ENCODE assay signal across 1 cellular context in the genomic region with DNA sequence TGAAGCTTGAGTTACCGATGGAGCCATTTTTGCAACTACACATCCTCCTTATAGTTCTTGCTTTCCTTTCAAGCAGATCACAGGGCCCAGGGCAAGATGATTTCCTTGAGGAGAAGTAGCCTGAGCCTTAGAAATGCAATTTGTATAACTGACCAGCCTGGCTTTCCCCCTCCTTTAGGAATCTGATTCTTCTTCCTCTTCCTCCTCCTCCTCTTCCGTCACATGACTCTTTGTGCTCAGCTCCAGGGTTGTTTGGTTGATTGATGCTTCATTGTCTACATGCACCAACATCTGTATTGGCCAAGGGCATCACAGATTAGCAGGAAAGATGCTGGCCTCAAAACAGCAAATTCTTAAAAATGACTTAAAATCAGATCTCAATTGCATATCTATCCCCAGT.
TF ChIP-seq lines count a peak whose summit lies in the region.

No MANE protein-coding gene starts in this region.

TF ChIP-seq in GM23338, 12 proteins besides CTCF, POLR2A, EP300 and RAD21 (continued from another document):
- TF ChIP-seq, protein P1, sequence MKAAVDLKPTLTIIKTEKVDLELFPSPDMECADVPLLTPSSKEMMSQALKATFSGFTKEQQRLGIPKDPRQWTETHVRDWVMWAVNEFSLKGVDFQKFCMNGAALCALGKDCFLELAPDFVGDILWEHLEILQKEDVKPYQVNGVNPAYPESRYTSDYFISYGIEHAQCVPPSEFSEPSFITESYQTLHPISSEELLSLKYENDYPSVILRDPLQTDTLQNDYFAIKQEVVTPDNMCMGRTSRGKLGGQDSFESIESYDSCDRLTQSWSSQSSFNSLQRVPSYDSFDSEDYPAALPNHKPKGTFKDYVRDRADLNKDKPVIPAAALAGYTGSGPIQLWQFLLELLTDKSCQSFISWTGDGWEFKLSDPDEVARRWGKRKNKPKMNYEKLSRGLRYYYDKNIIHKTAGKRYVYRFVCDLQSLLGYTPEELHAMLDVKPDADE (IDR thresholded peaks at IDR 0.05) = no peak
- no peak for TF ChIP-seq EZH2 (IDR thresholded peaks at IDR 0.05; ENCODE audit: low read depth, unreplicated experiment)
- TF ChIP-seq STAT1 (IDR thresholded peaks at IDR 0.05; ENCODE audit: unreplicated experiment) = no peak
- TF ChIP-seq JUNB (IDR thresholded peaks at IDR 0.05; ENCODE audit: unreplicated experiment) = no peak
- no peak for TF ChIP-seq ZNF114 (CRISPR knock-in tag; IDR thresholded peaks at IDR 0.05)
- TF ChIP-seq NANOG (IDR thresholded peaks at IDR 0.05; ENCODE audit: borderline replicate concordance) = no peak
- TF ChIP-seq, protein P2, sequence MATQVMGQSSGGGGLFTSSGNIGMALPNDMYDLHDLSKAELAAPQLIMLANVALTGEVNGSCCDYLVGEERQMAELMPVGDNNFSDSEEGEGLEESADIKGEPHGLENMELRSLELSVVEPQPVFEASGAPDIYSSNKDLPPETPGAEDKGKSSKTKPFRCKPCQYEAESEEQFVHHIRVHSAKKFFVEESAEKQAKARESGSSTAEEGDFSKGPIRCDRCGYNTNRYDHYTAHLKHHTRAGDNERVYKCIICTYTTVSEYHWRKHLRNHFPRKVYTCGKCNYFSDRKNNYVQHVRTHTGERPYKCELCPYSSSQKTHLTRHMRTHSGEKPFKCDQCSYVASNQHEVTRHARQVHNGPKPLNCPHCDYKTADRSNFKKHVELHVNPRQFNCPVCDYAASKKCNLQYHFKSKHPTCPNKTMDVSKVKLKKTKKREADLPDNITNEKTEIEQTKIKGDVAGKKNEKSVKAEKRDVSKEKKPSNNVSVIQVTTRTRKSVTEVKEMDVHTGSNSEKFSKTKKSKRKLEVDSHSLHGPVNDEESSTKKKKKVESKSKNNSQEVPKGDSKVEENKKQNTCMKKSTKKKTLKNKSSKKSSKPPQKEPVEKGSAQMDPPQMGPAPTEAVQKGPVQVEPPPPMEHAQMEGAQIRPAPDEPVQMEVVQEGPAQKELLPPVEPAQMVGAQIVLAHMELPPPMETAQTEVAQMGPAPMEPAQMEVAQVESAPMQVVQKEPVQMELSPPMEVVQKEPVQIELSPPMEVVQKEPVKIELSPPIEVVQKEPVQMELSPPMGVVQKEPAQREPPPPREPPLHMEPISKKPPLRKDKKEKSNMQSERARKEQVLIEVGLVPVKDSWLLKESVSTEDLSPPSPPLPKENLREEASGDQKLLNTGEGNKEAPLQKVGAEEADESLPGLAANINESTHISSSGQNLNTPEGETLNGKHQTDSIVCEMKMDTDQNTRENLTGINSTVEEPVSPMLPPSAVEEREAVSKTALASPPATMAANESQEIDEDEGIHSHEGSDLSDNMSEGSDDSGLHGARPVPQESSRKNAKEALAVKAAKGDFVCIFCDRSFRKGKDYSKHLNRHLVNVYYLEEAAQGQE (IDR thresholded peaks at IDR 0.05; ENCODE audit: unreplicated experiment) = no peak
